Comparison of ENCODE assay signal across 8 cellular contexts in genomic region chr12:55743131-55743921, GRCh38. TPM values are rescaled to one million over a fixed set of nuclear protein-coding genes. Genes with fewer than 3 reads are reported as not detected.
DNase-seq lines count a peak whose midpoint lies in the region; ATAC-seq, FAIRE-seq and TF ChIP-seq lines count a peak whose summit lies in the region.

No MANE protein-coding gene starts in this region.

- no peak overlapping the region for H3K27ac Mint-ChIP-seq in activated T-cell treated with anti-CD3 and anti-CD28 coated beads, Interleukin-2, amount 50 U/mL, for 72 hours

- H3K9me3 ChIP-seq in neural cell (ENCODE audit: low read length): no peaks in the 10 kb centered on the region

- H2AFZ ChIP-seq in neural cell (ENCODE audit: low read depth, low read length): no peak overlapping the region

- TF ChIP-seq POLR2A in GM12891 (IDR thresholded peaks at IDR 0.05; ENCODE audit: low read depth, low read length): no peak

- H3K79me2 ChIP-seq in neural cell (replicated peaks; ENCODE audit: insufficient read depth, low read length): peaks cover 45% of the 10 kb centered on the region

- H3K4me2 ChIP-seq in neural cell (ENCODE audit: low read length): peak overlapping the region; percentile 94

- no peaks in the 10 kb centered on the region for H3K27me3 ChIP-seq in neural cell (ENCODE audit: insufficient read depth, low read depth, low read length)

- H3K4me3 Mint-ChIP-seq in activated T-cell treated with anti-CD3 and anti-CD28 coated beads, Interleukin-2, amount 50 U/mL, for 72 hours: peak overlapping the region; percentile 91 to 92

- TF ChIP-seq CTCF in neural cell (IDR thresholded peaks at IDR 0.05; ENCODE audit: poor library complexity, severe bottlenecking): peak; percentile 27

- peak overlapping the region; percentile 72 for H3K27ac ChIP-seq in neural cell (ENCODE audit: low read length)

- peak overlapping the region; percentile 97 for H3K4me3 ChIP-seq in neural cell (ENCODE audit: low read length)

- no peaks in the 10 kb centered on the region for H3K36me3 ChIP-seq in neural cell (ENCODE audit: insufficient read depth, low read length)

- H3K9me2 ChIP-seq in neural cell (ENCODE audit: insufficient read depth, low read length): no peaks in the 10 kb centered on the region

- ATAC-seq in HG02943 (IDR thresholded peaks at IDR 0.05; ENCODE audit: low read depth, unreplicated experiment): peak; percentile 43
- peak; percentile 63 to 65 for ATAC-seq in activated T-cell treated with anti-CD3 and anti-CD28 coated beads, Interleukin-2, amount 50 U/mL, for 72 hours (replicated peaks in 1 of 2)

- peaks cover 0 to 2% of the 10 kb centered on the region in 2 donors for H3K36me3 Mint-ChIP-seq in activated T-cell treated with anti-CD3 and anti-CD28 coated beads, Interleukin-2, amount 50 U/mL, for 72 hours (ENCODE audit: insufficient read depth in 2 of 2)

- no peaks in the 10 kb centered on the region for H3K9me3 Mint-ChIP-seq in activated T-cell treated with anti-CD3 and anti-CD28 coated beads, Interleukin-2, amount 50 U/mL, for 72 hours

- FAIRE-seq in GM12891 (lab: Jason Lieb, UNC) (peak; percentile 57), urothelium cell line (lab: Jason Lieb, UNC) (no peak)

- H3K9ac ChIP-seq in neural cell (ENCODE audit: low read length): peak overlapping the region; percentile 77

- DNase-seq in 8988T (peak; percentile 91), GM12891 (ENCODE audit: insufficient read length, low spot score) (peak; percentile 74), NOMO-1 treated with dmso at 0.1 percent for 144 hours (lab: John Stamatoyannopoulos, UW; ENCODE audit: unreplicated experiment) (peak; percentile 56), fibroblast of peridontal ligament (ENCODE audit: extremely low read depth) (peak; percentile 60), urothelium cell line (ENCODE audit: low spot score) (peak; percentile 78)
- DNase-seq in activated T-cell treated with anti-CD3 and anti-CD28 coated beads, Interleukin-2, amount 50 U/mL, for 72 hours: peak; percentile 59 to 70

- peaks cover 14% of the 10 kb centered on the region for H3F3A ChIP-seq in neural cell (ENCODE audit: insufficient read depth, low read length, poor library complexity, severe bottlenecking)

- TF ChIP-seq EP300 in neural cell (conservative IDR thresholded peaks at IDR 0.05; ENCODE audit: poor library complexity, severe bottlenecking): no peak

- H3K4me1 Mint-ChIP-seq in activated T-cell treated with anti-CD3 and anti-CD28 coated beads, Interleukin-2, amount 50 U/mL, for 72 hours (ENCODE audit: low read depth): peaks cover 34% of the 10 kb centered on the region

- no peak for TF ChIP-seq RAD21 in neural cell (conservative IDR thresholded peaks at IDR 0.05)

- H3K27me3 Mint-ChIP-seq in activated T-cell treated with anti-CD3 and anti-CD28 coated beads, Interleukin-2, amount 50 U/mL, for 72 hours (ENCODE audit: low read depth): no peaks in the 10 kb centered on the region

- H4K20me1 ChIP-seq in neural cell (ENCODE audit: insufficient read depth): peaks cover 2% of the 10 kb centered on the region

TF ChIP-seq in GM12891, 5 proteins besides CTCF, POLR2A, EP300 and RAD21:
- TF ChIP-seq SPI1 (IDR thresholded peaks at IDR 0.05; ENCODE audit: low read depth, low read length) (no peak), POU2F2 (IDR thresholded peaks at IDR 0.05; ENCODE audit: low read depth, low read length) (no peak), TAF1 (IDR thresholded peaks at IDR 0.05; ENCODE audit: low read depth, low read length) (no peak), PAX5 (IDR thresholded peaks at IDR 0.05; ENCODE audit: insufficient read depth, low read length, severe bottlenecking) (no peak), POLR2AphosphoS5 (IDR thresholded peaks at IDR 0.05; ENCODE audit: low read depth, low read length) (no peak)

TF ChIP-seq in neural cell, 6 proteins besides CTCF, POLR2A, EP300 and RAD21:
- TF ChIP-seq SMC3 (conservative IDR thresholded peaks at IDR 0.05; ENCODE audit: poor library complexity) (no peak), POLR2AphosphoS5 (IDR thresholded peaks at IDR 0.05) (peak; percentile 45), MXI1 (conservative IDR thresholded peaks at IDR 0.05; ENCODE audit: poor library complexity, severe bottlenecking) (peak; percentile 72), REST (IDR thresholded peaks at IDR 0.05; ENCODE audit: borderline replicate concordance) (no peak)

RNA-seq across cellular contexts. Expression of gene GDF11, which starts 0.4 kb away (rescaled TPM):
- 8.0 TPM for polyA plus RNA-seq in GM12891 (2012; ENCODE audit: low read depth, missing spikeins)
- 1 to 10 TPM; 3.4 to 4.8 TPM for total RNA-seq in activated T-cell treated with anti-CD3 and anti-CD28 coated beads, Interleukin-2, amount 50 U/mL, for 72 hours
- 14.7 and 16.0 TPM in 2 replicates for polyA plus RNA-seq in neural cell
- 27.0 and 31.7 TPM in 2 replicates for polyA minus RNA-seq in neural cell

RNA-seq across cellular contexts. Expression of gene CD63, which starts 14.5 kb away (rescaled TPM):
- polyA plus RNA-seq in GM12891 (2012; ENCODE audit: low read depth, missing spikeins): 172 TPM
- 100 to 1,000 TPM; 122 to 154 TPM for total RNA-seq in activated T-cell treated with anti-CD3 and anti-CD28 coated beads, Interleukin-2, amount 50 U/mL, for 72 hours
- 217 and 246 TPM in 2 replicates for polyA plus RNA-seq in neural cell
- 108 and 122 TPM in 2 replicates for polyA minus RNA-seq in neural cell

RNA-seq across cellular contexts. Expression of gene RDH5, which starts 23.1 kb away (rescaled TPM):
- 7.2 TPM for polyA plus RNA-seq in GM12891 (2012; ENCODE audit: low read depth, missing spikeins)
- 1 to 10 TPM; 7.3 to 9.3 TPM for total RNA-seq in activated T-cell treated with anti-CD3 and anti-CD28 coated beads, Interleukin-2, amount 50 U/mL, for 72 hours
- 3.4 and 6.6 TPM in 2 replicates for polyA plus RNA-seq in neural cell
- polyA minus RNA-seq in neural cell: 2.0 and 2.7 TPM in 2 replicates

RNA-seq across cellular contexts. Expression of gene BLOC1S1, which starts 27.5 kb away (rescaled TPM):
- polyA plus RNA-seq in GM12891 (2012; ENCODE audit: low read depth, missing spikeins): 172 TPM
- 100 to 1,000 TPM; 116 to 121 TPM for total RNA-seq in activated T-cell treated with anti-CD3 and anti-CD28 coated beads, Interleukin-2, amount 50 U/mL, for 72 hours
- 217 and 261 TPM in 2 replicates for polyA plus RNA-seq in neural cell
- polyA minus RNA-seq in neural cell: 24.8 and 35.9 TPM in 2 replicates

RNA-seq across cellular contexts. Expression of gene ITGA7, which starts 35.6 kb away (rescaled TPM):
- 4.3 TPM for polyA plus RNA-seq in GM12891 (2012; ENCODE audit: low read depth, missing spikeins)
- total RNA-seq in activated T-cell treated with anti-CD3 and anti-CD28 coated beads, Interleukin-2, amount 50 U/mL, for 72 hours: 1 to 10 TPM; 6.6 to 8.9 TPM
- polyA plus RNA-seq in neural cell: 13.5 and 17.1 TPM in 2 replicates
- polyA minus RNA-seq in neural cell: 6.5 and 6.6 TPM in 2 replicates

Comparison
In these comparisons a context has a peak if more than half of its experiments do, and no peak if none do; other contexts are left out.
1. Peak in every context shown above with its lines: DNase-seq, ATAC-seq, H3K4me3 ChIP-seq and H3K27ac ChIP-seq.